18 cellular contexts compared by ENCODE assay signal in the genomic region with DNA sequence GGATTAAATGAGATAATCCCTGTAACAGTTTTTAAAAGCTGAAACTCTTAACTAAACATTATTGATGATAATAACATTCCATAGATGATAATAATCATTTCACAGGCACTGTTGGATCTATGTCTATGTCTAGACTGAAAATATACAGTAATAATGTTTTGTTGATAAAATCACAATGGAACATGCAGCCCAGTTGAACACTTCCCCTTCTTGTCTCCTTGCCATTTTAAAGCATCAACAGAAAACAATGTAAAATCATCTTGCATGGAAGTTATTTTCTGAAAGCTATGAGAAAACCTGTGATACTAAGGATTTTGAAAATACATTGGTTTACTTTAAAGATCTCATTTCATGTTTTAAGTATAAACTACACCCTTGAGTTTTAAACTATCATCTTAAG. TPM values are rescaled to one million over a fixed set of nuclear protein-coding genes. Genes with fewer than 3 reads are reported as not detected.
"Had no signal": no experiment of that assay in that cellular context is flagged by ENCODE, and none has a peak within 500 bp of the region (broad histone marks: within the 10 kb centered on the region; RNA-seq: fewer than 3 reads in every experiment).

No MANE protein-coding gene starts in this region.

- DNase-seq: activated CD4-positive, alpha-beta T cell treated with anti-CD3 and anti-CD28 coated beads, Interleukin-2, amount 50 U/mL, for 1 hour; activated CD8-positive, alpha-beta memory T cell treated with anti-CD3 and anti-CD28 coated beads for 24 hours; activated naive CD4-positive, alpha-beta T cell; cerebellar nuclear complex; effector memory CD4-positive, alpha-beta T cell; foreskin keratinocyte; head of caudate nucleus; stimulated activated CD4-positive, alpha-beta T cell treated with anti-CD3 and anti-CD28 coated beads, Interleukin-1b, Interleukin-23, amount 100 ng/mL, for 48 hours; T-helper 17 cell; thyroid gland had no signal

- H3K27me3 ChIP-seq: ascending aorta, breast epithelium, thyroid gland had no signal

- H3K9me3 Mint-ChIP-seq: activated T-helper 1 cell treated with anti-CD3 and anti-CD28 coated beads, Interleukin-12 subunit alpha, Interleukin-12 subunit beta, Interleukin-2, Interleukin-4 antibody, amounts not matched to agents 30 ng/mL and 10 ng/mL and 1 ng/mL, durations not matched to agents 14 hours and 24 hours and 36 hours; dendritic cell treated with granulocyte-macrophage colony-stimulating factor and Interleukin-4, amounts not matched to agents 40 ng/mL and 50 ng/mL, for 4 days; neural crest cell had no signal

- H3K9me3 ChIP-seq: ascending aorta, breast epithelium, thyroid gland had no signal

- H3K4me3 Mint-ChIP-seq: activated T-helper 1 cell treated with anti-CD3 and anti-CD28 coated beads, Interleukin-12 subunit alpha, Interleukin-12 subunit beta, Interleukin-2, Interleukin-4 antibody, amounts not matched to agents 30 ng/mL and 10 ng/mL and 1 ng/mL, durations not matched to agents 14 hours and 24 hours and 36 hours; dendritic cell treated with granulocyte-macrophage colony-stimulating factor and Interleukin-4, amounts not matched to agents 40 ng/mL and 50 ng/mL, for 4 days; neural crest cell; T-helper 17 cell had no signal

- ATAC-seq: activated CD4-positive, CD25-positive, alpha-beta regulatory T cell treated with anti-CD3 and anti-CD28 coated beads, Interleukin-2, amount 50 U/mL, for 24 hours; foreskin keratinocyte; T-helper 17 cell had no signal

- H3K27ac Mint-ChIP-seq: activated T-helper 1 cell treated with anti-CD3 and anti-CD28 coated beads, Interleukin-12 subunit alpha, Interleukin-12 subunit beta, Interleukin-2, Interleukin-4 antibody, amounts not matched to agents 30 ng/mL and 10 ng/mL and 1 ng/mL, durations not matched to agents 14 hours and 24 hours and 36 hours; dendritic cell treated with granulocyte-macrophage colony-stimulating factor and Interleukin-4, amounts not matched to agents 40 ng/mL and 50 ng/mL, for 4 days; T-helper 17 cell had no signal

- H3K27ac ChIP-seq: ascending aorta, breast epithelium, foreskin keratinocyte, thyroid gland had no signal

- H3K4me1 Mint-ChIP-seq: neural crest cell had no signal

- H3K4me1 ChIP-seq: ascending aorta, breast epithelium, foreskin keratinocyte, thyroid gland had no signal

- H3K4me3 ChIP-seq: ascending aorta, breast epithelium, thyroid gland had no signal

- H3K27me3 Mint-ChIP-seq: dendritic cell treated with granulocyte-macrophage colony-stimulating factor and Interleukin-4, amounts not matched to agents 40 ng/mL and 50 ng/mL, for 4 days had no signal

- H3K36me3 ChIP-seq: ascending aorta, breast epithelium, thyroid gland had no signal

RNA-seq across cellular contexts. Expression of gene GAPT, which starts 1.9 kb away (rescaled TPM):
- total RNA-seq: activated T-helper 1 cell treated with anti-CD3 and anti-CD28 coated beads, Interleukin-12 subunit alpha, Interleukin-12 subunit beta, Interleukin-2, Interleukin-4 antibody, amounts not matched to agents 30 ng/mL and 10 ng/mL and 1 ng/mL, durations not matched to agents 14 hours and 24 hours and 36 hours; ascending aorta; foreskin keratinocyte; myocyte; neural crest cell; renal cortical epithelial cell had no signal
- polyA plus RNA-seq: foreskin keratinocyte had no signal
